Comparison of ENCODE assay signal across 9 cellular contexts in genomic region chrX:6283826-6284225, GRCh38. TPM values are rescaled to one million over a fixed set of nuclear protein-coding genes. Genes with fewer than 3 reads are reported as not detected.
"Had no signal": no experiment of that assay in that cellular context is flagged by ENCODE, and none has a peak within 500 bp of the region (broad histone marks: within the 10 kb centered on the region; RNA-seq: fewer than 3 reads in every experiment).

No MANE protein-coding gene starts in this region.

- H3K4me2 ChIP-seq: KMS-11 had no signal

- H3K27ac ChIP-seq: HL-60, KMS-11 had no signal

- DNase-seq: IMR-90, KBM-7, KG1 had no signal

- FAIRE-seq: HTR-8/SVneo, K562 had no signal

- H3K4me3 ChIP-seq: K562 had no signal

- ATAC-seq: K562 had no signal

- H3K9ac ChIP-seq: KMS-11 had no signal

RNA-seq across cellular contexts. Expression of gene NLGN4X, which starts 55.2 kb away (rescaled TPM):
- total RNA-seq: HT-29, IMR-90 had no signal
- polyA plus RNA-seq: IgD-negative memory B cell, IMR-90, K562 had no signal
